1 cellular context compared by ENCODE assay signal in genomic region chr20:50933589-50933988, GRCh38.
TF ChIP-seq lines count a peak whose summit lies in the region.

No MANE protein-coding gene starts in this region.

TF ChIP-seq in HepG2, 621 proteins besides CTCF, POLR2A, EP300 and RAD21:
- TF ChIP-seq ZNF460 (CRISPR knock-in tag; IDR thresholded peaks at IDR 0.05; ENCODE audit: borderline replicate concordance), result peak; percentile 61
- peak; percentile 53; the same call in 1 of the 2 replicates for TF ChIP-seq ZNF121 (CRISPR knock-in tag; IDR thresholded peaks at IDR 0.05)
- TF ChIP-seq GPN1 (CRISPR knock-in tag; IDR thresholded peaks at IDR 0.05; ENCODE audit: borderline replicate concordance), result no peak
- peak; percentile 76 for TF ChIP-seq ZNF770 (CRISPR knock-in tag; IDR thresholded peaks at IDR 0.05)
